Comparison of ENCODE assay signal across 1 cellular context in genomic region chr22:27349456-27349855, GRCh38.
TF ChIP-seq lines count a peak whose summit lies in the region.

No MANE protein-coding gene starts in this region.

TF ChIP-seq in IMR-90, 13 proteins besides CTCF, POLR2A, EP300 and RAD21 (continued from another document):
- TF ChIP-seq, protein P1, sequence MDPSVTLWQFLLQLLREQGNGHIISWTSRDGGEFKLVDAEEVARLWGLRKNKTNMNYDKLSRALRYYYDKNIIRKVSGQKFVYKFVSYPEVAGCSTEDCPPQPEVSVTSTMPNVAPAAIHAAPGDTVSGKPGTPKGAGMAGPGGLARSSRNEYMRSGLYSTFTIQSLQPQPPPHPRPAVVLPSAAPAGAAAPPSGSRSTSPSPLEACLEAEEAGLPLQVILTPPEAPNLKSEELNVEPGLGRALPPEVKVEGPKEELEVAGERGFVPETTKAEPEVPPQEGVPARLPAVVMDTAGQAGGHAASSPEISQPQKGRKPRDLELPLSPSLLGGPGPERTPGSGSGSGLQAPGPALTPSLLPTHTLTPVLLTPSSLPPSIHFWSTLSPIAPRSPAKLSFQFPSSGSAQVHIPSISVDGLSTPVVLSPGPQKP (IDR thresholded peaks at IDR 0.05; ENCODE audit: borderline replicate concordance, low read depth, low read length) = no peak
- TF ChIP-seq CEBPB (IDR thresholded peaks at IDR 0.05; ENCODE audit: low read depth, low read length) (no peak), NFE2L2 (IDR thresholded peaks at IDR 0.05; ENCODE audit: low read depth, low read length) (no peak), RFX5 (IDR thresholded peaks at IDR 0.05; ENCODE audit: low read depth, low read length) (no peak), MAZ (IDR thresholded peaks at IDR 0.05; ENCODE audit: borderline replicate concordance, low read depth, low read length) (no peak)
